7 cellular contexts compared by ENCODE assay signal in the genomic region with DNA sequence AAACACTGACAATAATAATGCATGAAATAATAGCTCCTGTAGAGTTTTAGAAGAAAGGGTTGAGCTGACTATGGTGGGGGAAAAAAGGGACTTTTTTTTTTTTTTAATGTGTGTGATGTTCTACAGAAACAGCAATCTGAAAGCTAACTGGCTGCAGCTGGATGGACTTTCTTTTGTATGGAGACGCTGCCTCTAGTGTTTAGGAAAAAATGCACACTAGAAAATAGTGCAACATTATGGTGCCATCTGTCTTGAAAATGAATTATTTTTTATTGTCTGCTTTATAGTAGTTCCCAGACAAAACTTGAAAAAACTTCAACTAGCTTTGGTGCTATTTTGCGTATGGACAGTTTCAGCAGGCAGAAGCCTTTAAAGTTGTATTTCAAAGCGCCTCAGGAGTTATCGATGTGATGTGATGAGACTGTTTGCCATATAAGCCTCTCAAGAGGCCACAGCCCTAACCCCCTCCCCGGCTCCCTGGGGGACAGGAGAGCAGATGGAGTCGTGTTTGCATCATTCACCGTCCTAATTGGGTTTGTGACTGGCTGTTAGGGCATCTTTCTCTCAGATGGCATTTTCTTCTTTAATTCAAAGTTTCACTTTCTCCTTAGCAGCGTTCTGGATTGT.
DNase-seq lines count a peak whose midpoint lies in the region; ATAC-seq and TF ChIP-seq lines count a peak whose summit lies in the region.

No MANE protein-coding gene starts in this region.

- H4K20me1 ChIP-seq in HCT116 (ENCODE audit: insufficient read depth) (no peaks in the 10 kb centered on the region), PC-3 (ENCODE audit: low read length) (no peaks in the 10 kb centered on the region)

- no peaks in the 10 kb centered on the region for H3K9me3 ChIP-seq in HCT116 (ENCODE audit: control insufficient read depth in 1 of 2, insufficient read depth in 1 of 2, low read depth in 1 of 2, low read length in 2 of 2)
- no peaks in the 10 kb centered on the region for H3K9me3 ChIP-seq in PC-3 (ENCODE audit: low read length)
- no peaks in the 10 kb centered on the region for H3K9me3 ChIP-seq in parathyroid adenoma (ENCODE audit: control insufficient read depth, low read length)

- H3F3A ChIP-seq in PC-3 (ENCODE audit: low read length, unreplicated experiment), result no peaks in the 10 kb centered on the region

- CTCF ChIA-PET in HCT116 (lab: Charles Lee) (interaction anchor here (0.6 to 3.0 kb wide), 15 partner anchors 9 to 550 kb away, joined by 3 to 18 read pairs (median 5); no protein-coding TSS in a partner anchor), PC-3 (lab: Charles Lee) (interaction anchor here (0.6 to 1.8 kb wide), 11 partner anchors 11 to 408 kb away, joined by 3 to 11 read pairs (median 6); no protein-coding TSS in a partner anchor)

- no peaks in the 10 kb centered on the region for H3K36me3 Mint-ChIP-seq in activated T-helper 17 cell treated with anti-CD3 and anti-CD28 coated beads, Interleukin-2, amount 50 U/mL, for 72 hours (ENCODE audit: low read depth)

- H3K9ac ChIP-seq in HCT116 (ENCODE audit: low read length), result no peak overlapping the region
- no peak overlapping the region for H3K9ac ChIP-seq in PC-3 (ENCODE audit: low read length)
- H3K9ac ChIP-seq in parathyroid adenoma, result no peak overlapping the region

- POLR2A ChIA-PET in HCT116 (lab: Charles Lee) (interaction anchor here (1.4 kb wide), 1 partner anchor 11 kb away, joined by 3 read pairs; no protein-coding TSS in a partner anchor), PC-3 (lab: Charles Lee; ENCODE audit: unreplicated experiment) (interaction anchor here (0.6 to 0.7 kb wide), 2 partner anchors 251 to 259 kb away, joined by 4 to 9 read pairs; no protein-coding TSS in a partner anchor)

- no peak for TF ChIP-seq POLR2A in HCT116 (IDR thresholded peaks at IDR 0.05; ENCODE audit: borderline replicate concordance, extremely low read depth, insufficient read depth, insufficient read length)

- H3K4me3 Mint-ChIP-seq in activated T-helper 17 cell treated with anti-CD3 and anti-CD28 coated beads, Interleukin-2, amount 50 U/mL, for 72 hours, result no peak overlapping the region

- H3K27ac ChIP-seq in HCT116 (ENCODE audit: low read depth, low read length) (no peak overlapping the region), PC-3 (ENCODE audit: low read length) (no peak overlapping the region), parathyroid adenoma (no peak overlapping the region)

- BruUV-seq in HCT116 (replicated peaks; lab: Mats Ljungman, UMichigan) (no TSS peak), PC-3 (replicated peaks; lab: Mats Ljungman, UMichigan) (no TSS peak)

- H3K36me3 ChIP-seq in HCT116 (ENCODE audit: control insufficient read depth in 1 of 2, insufficient read depth in 2 of 2, low read length in 2 of 2) (no peaks in the 10 kb centered on the region), PC-3 (ENCODE audit: low read depth, low read length) (no peaks in the 10 kb centered on the region), parathyroid adenoma (ENCODE audit: control insufficient read depth, insufficient read depth, low read length) (no peaks in the 10 kb centered on the region)

- no peaks in the 10 kb centered on the region for H3K4me1 ChIP-seq in HCT116 (ENCODE audit: control insufficient read depth in 1 of 2, insufficient read depth in 2 of 2, low read length in 2 of 2)
- H3K4me1 ChIP-seq in PC-3 (ENCODE audit: insufficient read depth, low read length), result 0 out of 2 replicates have a peak, but pooled peaks cover 5% of the 10 kb centered on the region
- no peaks in the 10 kb centered on the region for H3K4me1 ChIP-seq in parathyroid adenoma

- H3K27ac Mint-ChIP-seq in activated T-helper 17 cell treated with anti-CD3 and anti-CD28 coated beads, Interleukin-2, amount 50 U/mL, for 72 hours, result no peak overlapping the region

- H3K4me3 ChIP-seq in HCT116 (replicated peaks in 1 of 2; ENCODE audit: low read depth in 1 of 2, low read length in 2 of 2) (no peak overlapping the region), PC-3 (ENCODE audit: low read length) (no peak overlapping the region), parathyroid adenoma (ENCODE audit: low read depth, low read length) (no peak overlapping the region)

- H2AFZ ChIP-seq in HCT116 (ENCODE audit: low read depth, low read length, poor library complexity, severe bottlenecking) (no peak overlapping the region), PC-3 (ENCODE audit: low read length) (peak overlapping the region; percentile 16; the same call in 1 of the 2 replicates), parathyroid adenoma (no peak overlapping the region)

- no peak overlapping the region for H3K4me2 ChIP-seq in HCT116 (ENCODE audit: low read length)
- peak overlapping the region; percentile 13; the same call in 1 of the 2 replicates for H3K4me2 ChIP-seq in PC-3 (ENCODE audit: low read length)
- no peak overlapping the region for H3K4me2 ChIP-seq in parathyroid adenoma (ENCODE audit: low read length)

- peak; percentile 67 for ATAC-seq in HCT116
- ATAC-seq in PC-3, result peak; percentile 93
- no peak for ATAC-seq in activated T-helper 17 cell treated with anti-CD3 and anti-CD28 coated beads, Interleukin-2, amount 50 U/mL, for 72 hours (replicated peaks)
- ATAC-seq in HG02885 (IDR thresholded peaks at IDR 0.05; ENCODE audit: poor library complexity, unreplicated experiment), result no peak

- peaks cover 14% of the 10 kb centered on the region for H3K27me3 Mint-ChIP-seq in activated T-helper 17 cell treated with anti-CD3 and anti-CD28 coated beads, Interleukin-2, amount 50 U/mL, for 72 hours

- TF ChIP-seq CTCF in HCT116 (IDR thresholded peaks at IDR 0.05 in 2 of 3, conservative IDR thresholded peaks at IDR 0.05 in 1 of 3; ENCODE audit: borderline replicate concordance in 1 of 3, insufficient read depth in 1 of 3, low read depth in 2 of 3, low read length in 2 of 3), result peak; percentile 52 to 98 (median 60)
- TF ChIP-seq CTCF in PC-3 (conservative IDR thresholded peaks at IDR 0.05; ENCODE audit: low read depth, low read length), result peak; percentile 91
- TF ChIP-seq CTCF in parathyroid adenoma (IDR thresholded peaks at IDR 0.05), result peak; percentile 41

- H3K79me2 ChIP-seq in HCT116 (ENCODE audit: insufficient read depth, low read length), result no peaks in the 10 kb centered on the region
- no peaks in the 10 kb centered on the region for H3K79me2 ChIP-seq in PC-3 (ENCODE audit: low read length)
- no peaks in the 10 kb centered on the region for H3K79me2 ChIP-seq in parathyroid adenoma

- TF ChIP-seq RAD21 in HCT116 (IDR thresholded peaks at IDR 0.05; ENCODE audit: low read depth), result peak; percentile 89

- H3K9me2 ChIP-seq in HCT116 (ENCODE audit: insufficient read depth), result no peaks in the 10 kb centered on the region
- no peaks in the 10 kb centered on the region for H3K9me2 ChIP-seq in PC-3 (replicated peaks; ENCODE audit: low read length)

- no peaks in the 10 kb centered on the region for H3K27me3 ChIP-seq in HCT116 (ENCODE audit: insufficient read depth, low read length)
- no peaks in the 10 kb centered on the region for H3K27me3 ChIP-seq in PC-3 (ENCODE audit: low read length)
- no peaks in the 10 kb centered on the region for H3K27me3 ChIP-seq in parathyroid adenoma (ENCODE audit: control insufficient read depth, insufficient read depth, low read length)

- RAD21 ChIA-PET in HCT116 (lab: Charles Lee; ENCODE audit: low non-redundant PET in 1 of 2, low total read pairs in 2 of 2, uncharacterized antibody in 2 of 2, unreplicated experiment in 2 of 2), result interaction anchor here in 1 of 2 experiments (0.6 to 1.2 kb wide), 2 partner anchors 260 to 346 kb away, joined by 3 read pairs; no protein-coding TSS in a partner anchor

- DNase-seq in HCT116 (ENCODE audit: low read depth, low spot score), result peak; percentile 10
- DNase-seq in PC-3, result peak; percentile 72
- peak; percentile 68 for DNase-seq in fibroblast of gingiva (ENCODE audit: low read depth)
- no peak for DNase-seq in activated effector memory CD4-positive, alpha-beta T cell treated with anti-CD3 and anti-CD28 coated beads, Interleukin-2, amount 50 U/mL, for 16 hours

- no peaks in the 10 kb centered on the region for H3K4me1 Mint-ChIP-seq in activated T-helper 17 cell treated with anti-CD3 and anti-CD28 coated beads, Interleukin-2, amount 50 U/mL, for 72 hours

- no peaks in the 10 kb centered on the region for H3K9me3 Mint-ChIP-seq in activated T-helper 17 cell treated with anti-CD3 and anti-CD28 coated beads, Interleukin-2, amount 50 U/mL, for 72 hours

- intact Hi-C loops in HCT116 (cut with micrococcal nuclease) (loop anchor here (1.0 to 5.0 kb wide), 6 partner anchors 237 to 539 kb away; no protein-coding TSS in a partner anchor), PC-3 (cut with micrococcal nuclease) (loop anchor here (1.0 to 2.0 kb wide), 10 partner anchors 35 to 550 kb away; a partner anchor contains a TSS)

TF ChIP-seq in HCT116, 20 proteins besides CTCF, POLR2A, EP300 and RAD21 (continues in another document):
- TF ChIP-seq SIN3A (IDR thresholded peaks at IDR 0.05; ENCODE audit: low read depth) (no peak), CEBPB (IDR thresholded peaks at IDR 0.05; ENCODE audit: low read depth) (no peak), SP1 (IDR thresholded peaks at IDR 0.05; ENCODE audit: low read depth) (no peak), CBX3 (IDR thresholded peaks at IDR 0.05; ENCODE audit: low read depth) (no peak), EGR1 (IDR thresholded peaks at IDR 0.05; ENCODE audit: low read depth) (no peak), TCF7L2 (IDR thresholded peaks at IDR 0.05; ENCODE audit: borderline replicate concordance, extremely low read depth, insufficient read depth, insufficient read length) (no peak), ZFX (IDR thresholded peaks at IDR 0.05) (no peak)
- TF ChIP-seq, protein P1, sequence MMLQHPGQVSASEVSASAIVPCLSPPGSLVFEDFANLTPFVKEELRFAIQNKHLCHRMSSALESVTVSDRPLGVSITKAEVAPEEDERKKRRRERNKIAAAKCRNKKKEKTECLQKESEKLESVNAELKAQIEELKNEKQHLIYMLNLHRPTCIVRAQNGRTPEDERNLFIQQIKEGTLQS (IDR thresholded peaks at IDR 0.05), result no peak
- TF ChIP-seq, protein P2, sequence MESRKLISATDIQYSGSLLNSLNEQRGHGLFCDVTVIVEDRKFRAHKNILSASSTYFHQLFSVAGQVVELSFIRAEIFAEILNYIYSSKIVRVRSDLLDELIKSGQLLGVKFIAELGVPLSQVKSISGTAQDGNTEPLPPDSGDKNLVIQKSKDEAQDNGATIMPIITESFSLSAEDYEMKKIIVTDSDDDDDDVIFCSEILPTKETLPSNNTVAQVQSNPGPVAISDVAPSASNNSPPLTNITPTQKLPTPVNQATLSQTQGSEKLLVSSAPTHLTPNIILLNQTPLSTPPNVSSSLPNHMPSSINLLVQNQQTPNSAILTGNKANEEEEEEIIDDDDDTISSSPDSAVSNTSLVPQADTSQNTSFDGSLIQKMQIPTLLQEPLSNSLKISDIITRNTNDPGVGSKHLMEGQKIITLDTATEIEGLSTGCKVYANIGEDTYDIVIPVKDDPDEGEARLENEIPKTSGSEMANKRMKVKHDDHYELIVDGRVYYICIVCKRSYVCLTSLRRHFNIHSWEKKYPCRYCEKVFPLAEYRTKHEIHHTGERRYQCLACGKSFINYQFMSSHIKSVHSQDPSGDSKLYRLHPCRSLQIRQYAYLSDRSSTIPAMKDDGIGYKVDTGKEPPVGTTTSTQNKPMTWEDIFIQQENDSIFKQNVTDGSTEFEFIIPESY (IDR thresholded peaks at IDR 0.05; ENCODE audit: extremely low read depth, insufficient replicate concordance, low read length), result no peak

Comparison
In these comparisons a context has a peak if more than half of its experiments do, and no peak if none do; other contexts are left out.
1. ATAC-seq: peak in HCT116 (single experiment) and PC-3 (single experiment); none in activated T-helper 17 cell treated with anti-CD3 and anti-CD28 coated beads, Interleukin-2, amount 50 U/mL, for 72 hours (single experiment) and HG02885 (single experiment).
2. CTCF ChIP-seq: peak in every context shown above with its lines; median percentile 91 in PC-3; 60 in HCT116; 41 in parathyroid adenoma.